ENCODE assay signal across 12 cellular contexts in genomic region chr4:727576-727975, GRCh38. TPM values are rescaled to one million over a fixed set of nuclear protein-coding genes. Genes with fewer than 3 reads are reported as not detected.
"Had no signal": no experiment of that assay in that cellular context is flagged by ENCODE, and none has a peak within 500 bp of the region (broad histone marks: within the 10 kb centered on the region; RNA-seq: fewer than 3 reads in every experiment).

No MANE protein-coding gene starts in this region.

- H3K9me3 ChIP-seq: ascending aorta, lower lobe of right lung, mucosa of descending colon, pancreas had no signal

- H3K4me3 Mint-ChIP-seq: activated naive CD8-positive, alpha-beta T cell treated with anti-CD3 and anti-CD28 coated beads, Interleukin-2, amount 10 ng/mL, durations not matched to agents 7 days and 5 days; naive thymus-derived CD8-positive, alpha-beta T cell had no signal

- H3K4me2 ChIP-seq: smooth muscle cell had no signal

- H3K4me3 ChIP-seq: ascending aorta, lower lobe of right lung, mucosa of descending colon, pancreas, smooth muscle cell had no signal

- H3K27me3 Mint-ChIP-seq: activated naive CD8-positive, alpha-beta T cell treated with anti-CD3 and anti-CD28 coated beads, Interleukin-2, amount 10 ng/mL, durations not matched to agents 7 days and 5 days; naive thymus-derived CD8-positive, alpha-beta T cell had no signal

- H3K27ac Mint-ChIP-seq: activated naive CD8-positive, alpha-beta T cell treated with anti-CD3 and anti-CD28 coated beads, Interleukin-2, amount 10 ng/mL, durations not matched to agents 7 days and 5 days had no signal

- H3K4me1 ChIP-seq: ascending aorta, pancreas had no signal

- ATAC-seq: lower lobe of right lung; mucosa of descending colon; naive thymus-derived CD8-positive, alpha-beta T cell; SK-N-SH treated with all-trans-retinoic acid at 6 μM for 48 hours had no signal

- H3K9me3 Mint-ChIP-seq: activated naive CD8-positive, alpha-beta T cell treated with anti-CD3 and anti-CD28 coated beads, Interleukin-2, amount 10 ng/mL, durations not matched to agents 7 days and 5 days; naive thymus-derived CD8-positive, alpha-beta T cell had no signal

- DNase-seq: activated CD4-positive, alpha-beta T cell treated with anti-CD3 and anti-CD28 coated beads, Interleukin-2, amount 50 U/mL, for 48 hours; activated gamma-delta T cell treated with Interleukin-2 at 50 U/mL for 16 hours; activated naive CD8-positive, alpha-beta T cell treated with anti-CD3 and anti-CD28 coated beads, Interleukin-2, amount 10 ng/mL, durations not matched to agents 7 days and 5 days; activated T-cell treated with anti-CD3 and anti-CD28 coated beads, Interleukin-2, amount 50 U/mL, for 48 hours; effector memory CD4-positive, alpha-beta T cell; lower lobe of right lung; mucosa of descending colon; naive thymus-derived CD8-positive, alpha-beta T cell had no signal

- H3K27me3 ChIP-seq: ascending aorta, pancreas had no signal

- H3K27ac ChIP-seq: ascending aorta, lower lobe of right lung, pancreas had no signal

RNA-seq across cellular contexts. Expression of gene ATP5ME, which starts 53.5 kb away (rescaled TPM):
- total RNA-seq: ascending aorta had no signal
